18 cellular contexts compared by ENCODE assay signal in the genomic region with DNA sequence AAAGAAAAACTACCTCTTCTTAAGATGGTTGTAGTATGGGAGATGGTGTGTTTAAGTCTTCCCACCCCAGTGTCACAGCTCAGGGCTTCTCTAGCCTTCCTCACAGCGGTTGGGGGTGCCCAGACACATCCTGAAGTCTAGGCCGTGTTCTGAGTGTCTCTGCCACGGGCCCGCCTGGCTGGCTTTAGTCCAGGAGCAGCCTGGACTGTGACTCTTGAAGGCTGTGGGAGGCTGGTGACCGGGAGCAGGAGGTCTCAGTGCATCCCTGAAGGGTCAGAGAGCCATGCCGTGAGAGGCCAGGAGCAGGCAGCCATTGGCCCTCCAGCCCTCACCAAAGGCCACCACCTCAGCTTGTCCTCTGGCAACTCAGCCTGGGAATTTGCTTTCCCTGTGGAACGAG. TPM values are rescaled to one million over a fixed set of nuclear protein-coding genes. Genes with fewer than 3 reads are reported as not detected.
DNase-seq lines count a peak whose midpoint lies in the region; ATAC-seq, FAIRE-seq and TF ChIP-seq lines count a peak whose summit lies in the region.
"Had no signal": no experiment of that assay in that cellular context is flagged by ENCODE, and none has a peak within 500 bp of the region (broad histone marks: within the 10 kb centered on the region; RNA-seq: fewer than 3 reads in every experiment).

No MANE protein-coding gene starts in this region.

- ATAC-seq in HepG2, result no peak
- no peak for ATAC-seq in GM19467 (IDR thresholded peaks at IDR 0.05; ENCODE audit: unreplicated experiment)
- ATAC-seq in HG02885 (IDR thresholded peaks at IDR 0.05; ENCODE audit: poor library complexity, unreplicated experiment), result no peak
- ATAC-seq: activated CD8-positive, alpha-beta T cell treated with anti-CD3 and anti-CD28 coated beads, Interleukin-2, amount 10 ng/mL, durations not matched to agents 7 days and 5 days; natural killer cell had no signal

- no peak for TF ChIP-seq RAD21 in HepG2 (CRISPR knock-in tag; IDR thresholded peaks at IDR 0.05)

- DNase-seq in colonic mucosa (no peak), HepG2 (ENCODE audit: low spot score) (no peak), sigmoid colon (no peak), T1000 (lab: John Stamatoyannopoulos, UW) (no peak), NCI-H2081 treated with DMSO at 0.1 percent for 48 hours (lab: John Stamatoyannopoulos, UW) (no peak)
- DNase-seq: activated CD8-positive, alpha-beta T cell treated with anti-CD3 and anti-CD28 coated beads, Interleukin-2, amount 10 ng/mL, durations not matched to agents 7 days and 5 days; activated gamma-delta T cell; CD4-positive, alpha-beta memory T cell; effector CD8-positive, alpha-beta T cell; immature natural killer cell; Kasumi-1; natural killer cell; NCI-H446 treated with DMSO at 0.1 percent for 48 hours had no signal

- WGBS in HepG2 (ENCODE audit: low lambda C conversion rate), result 90% methylated on average over 4 of the region's 7 CpGs
- WGBS in sigmoid colon, 2 donors, result 73 to 81% methylated on average over 7 of the region's 7 CpGs
- WGBS in urinary bladder, result 60% methylated on average over 7 of the region's 7 CpGs

- H3K4me1 ChIP-seq in colonic mucosa, result peaks cover 35% of the 10 kb centered on the region
- peaks cover 82% of the 10 kb centered on the region for H3K4me1 ChIP-seq in HepG2 (ENCODE audit: insufficient read depth, low read length)
- H3K4me1 ChIP-seq in sigmoid colon, result peaks cover 0 to 86% (median 82%) of the 10 kb centered on the region in 4 donors
- H3K4me1 ChIP-seq in urinary bladder (ENCODE audit: insufficient read depth), result peaks cover 3% of the 10 kb centered on the region

- no TSS peak for BruUV-seq in HepG2 (replicated peaks; lab: Mats Ljungman, UMichigan)

- H3K27ac ChIP-seq in colonic mucosa (peak overlapping the region; percentile 74), HepG2 (ENCODE audit: extremely low read length, insufficient read depth, low read length) (peak overlapping the region; percentile 51), sigmoid colon (peak overlapping the region; percentile 88 to 95 (median 88)), urinary bladder (ENCODE audit: low read depth) (peak overlapping the region; percentile 33)
- H3K27ac ChIP-seq: VCaP had no signal

- H3K36me3 ChIP-seq in colonic mucosa, result no peaks in the 10 kb centered on the region
- peaks cover 0 to 1% of the 10 kb centered on the region in 2 experiments; a peak in 1 of 5 replicates for H3K36me3 ChIP-seq in HepG2 (replicated peaks in 1 of 2; ENCODE audit: control insufficient read depth in 1 of 2, insufficient read depth in 2 of 2, low read length in 2 of 2)
- H3K36me3 ChIP-seq in sigmoid colon, result no peaks in the 10 kb centered on the region
- H3K36me3 ChIP-seq in urinary bladder (ENCODE audit: insufficient read depth), result no peaks in the 10 kb centered on the region

- no peaks in the 10 kb centered on the region for H4K20me1 ChIP-seq in HepG2 (ENCODE audit: insufficient read depth, low read length)

- no peak for TF ChIP-seq EP300 in HepG2 (IDR thresholded peaks at IDR 0.05; ENCODE audit: low read depth in 2 of 2, low read length in 2 of 2)
- TF ChIP-seq EP300 in HepG2 (CRISPR knock-in tag; IDR thresholded peaks at IDR 0.05; ENCODE audit: borderline replicate concordance), result no peak
- TF ChIP-seq EP300 in sigmoid colon (IDR thresholded peaks at IDR 0.05), result no peak

- peaks cover 51% of the 10 kb centered on the region for H3K79me2 ChIP-seq in HepG2 (ENCODE audit: insufficient read depth, low read length)

- POLR2A ChIA-PET in HepG2 (lab: Yijun Ruan, JAX), result interaction anchor here (1.1 to 6.3 kb wide), 10 partner anchors 8 to 110 kb away, joined by 3 to 87 read pairs (median 4); a partner anchor contains a TSS

- H3K4me2 ChIP-seq in HepG2 (ENCODE audit: low read depth, low read length), result no peak overlapping the region; the same call in 1 of the 2 replicates

- intact Hi-C loops in colonic mucosa (cut with DNase I) (no loop called here), HepG2 (cut with micrococcal nuclease; ENCODE audit: unreplicated experiment) (no loop called here), sigmoid colon (cut with DNase I) (loop anchor here (5.0 kb wide), 1 partner anchor 68 kb away; a partner anchor contains a TSS)

- no peak overlapping the region for H3K4me3 ChIP-seq in colonic mucosa
- no peak overlapping the region for H3K4me3 ChIP-seq in HepG2 (replicated peaks in 1 of 3; ENCODE audit: insufficient read depth in 1 of 3, low read depth in 2 of 3, low read length in 3 of 3)
- no peak overlapping the region for H3K4me3 ChIP-seq in sigmoid colon
- no peak overlapping the region for H3K4me3 ChIP-seq in urinary bladder (ENCODE audit: low read depth, low read length)

- TF ChIP-seq CTCF in colonic mucosa (IDR thresholded peaks at IDR 0.05) (no peak), HepG2 (CRISPR knock-in tag; IDR thresholded peaks at IDR 0.05) (no peak), sigmoid colon (IDR thresholded peaks at IDR 0.05) (no peak)

- H3K9me3 ChIP-seq in colonic mucosa (no peaks in the 10 kb centered on the region), HepG2 (ENCODE audit: low read length) (no peaks in the 10 kb centered on the region), sigmoid colon (no peaks in the 10 kb centered on the region)

- TF ChIP-seq POLR2A in HepG2 (IDR thresholded peaks at IDR 0.05; ENCODE audit: insufficient read depth in 1 of 2, low read depth in 2 of 2, low read length in 2 of 2), result no peak
- TF ChIP-seq POLR2A in sigmoid colon (IDR thresholded peaks at IDR 0.05), result no peak

- CTCF ChIA-PET in HepG2 (lab: Yijun Ruan, JAX; ENCODE audit: low intra/inter-chr PET ratio, low total read pairs), result no interaction called here

- FAIRE-seq in HepG2 (lab: Jason Lieb, UNC), result no peak
- FAIRE-seq: GM12892 had no signal

- in situ Hi-C loops in HepG2 (cut with HindIII; ENCODE audit: extremely low pct_ligation_motif_present, low pct_unique_long_range_greater_than_20kb), result no loop called here

- peak overlapping the region; percentile 16 to 18 for H3K9ac ChIP-seq in colonic mucosa (ENCODE audit: low read depth in 2 of 2, low read length in 2 of 2)
- 0 out of 2 replicates have a peak overlapping the region, but pooled peaks have one; percentile 13 for H3K9ac ChIP-seq in HepG2 (ENCODE audit: insufficient read depth, low read depth, low read length)

- H2AFZ ChIP-seq in HepG2 (ENCODE audit: low read length), result no peak overlapping the region

- H3K27me3 ChIP-seq in colonic mucosa (no peaks in the 10 kb centered on the region), HepG2 (ENCODE audit: control insufficient read depth in 1 of 2, insufficient read depth in 2 of 2, low read length in 2 of 2) (no peaks in the 10 kb centered on the region), sigmoid colon (no peaks in the 10 kb centered on the region)

RNA-seq across cellular contexts. Expression of a gene that starts 4.5 kb away (rescaled TPM):
- 10 to 100 TPM; 58.0 to 61.9 TPM for total RNA-seq in colonic mucosa
- total RNA-seq in HepG2 (2016; rRNA removed; fragmentation: Illumina TruSeq; extraction: Trizol), result 28.8 and 36.5 TPM in 2 replicates
- total RNA-seq in HepG2 (2016; cell fraction: cytosol; rRNA removed; fragmentation: Illumina TruSeq; extraction: Trizol; ENCODE audit: low read depth), result 20.0 and 23.1 TPM in 2 replicates
- total RNA-seq in HepG2 (2016; cell fraction: insoluble cytoplasmic fraction; rRNA removed; fragmentation: Illumina TruSeq; extraction: Trizol), result 20.9 and 35.8 TPM in 2 replicates
- 36.4 and 40.0 TPM in 2 replicates for total RNA-seq in HepG2 (2016; cell fraction: membrane; rRNA removed; fragmentation: Illumina TruSeq; extraction: Trizol)
- 48.7 and 54.7 TPM in 2 replicates for total RNA-seq in HepG2 (2016; cell fraction: nucleus; rRNA removed; fragmentation: Illumina TruSeq; extraction: Trizol)
- 27.7 and 38.3 TPM in 2 replicates for polyA plus RNA-seq in HepG2 (2011; rRNA removed)
- 18.6 and 23.4 TPM in 2 replicates for polyA plus RNA-seq in HepG2 (2011; cell fraction: cytosol; rRNA removed)
- 29.6 and 32.2 TPM in 2 replicates for polyA plus RNA-seq in HepG2 (2011; cell fraction: nucleus; rRNA removed)
- polyA plus RNA-seq in HepG2 (2012), result 80.6 and 134 TPM in 2 replicates
- 67.8 and 68.1 TPM in 2 replicates for polyA plus RNA-seq in HepG2 (2016; cell fraction: cytosol; fragmentation: Illumina TruSeq; extraction: Trizol; ENCODE audit: low read depth)
- 43.8 and 55.8 TPM in 2 replicates for polyA plus RNA-seq in HepG2 (2016; cell fraction: insoluble cytoplasmic fraction; fragmentation: Illumina TruSeq; extraction: Trizol; ENCODE audit: low read depth)
- polyA plus RNA-seq in HepG2 (2016; cell fraction: membrane; fragmentation: Illumina TruSeq; extraction: Trizol; ENCODE audit: low read depth), result 77.2 and 87.4 TPM in 2 replicates
- polyA plus RNA-seq in HepG2 (2016; cell fraction: nucleus; fragmentation: Illumina TruSeq; extraction: Trizol; ENCODE audit: insufficient read depth, low read depth), result 134 and 141 TPM in 2 replicates
- polyA minus RNA-seq in HepG2 (2011; rRNA and poly(A)+ RNA removed; ENCODE audit: low replicate concordance), result 20.7 and 23.4 TPM in 2 replicates
- 21.0 and 23.9 TPM in 2 replicates for polyA minus RNA-seq in HepG2 (2011; cell fraction: cytosol; rRNA and poly(A)+ RNA removed)
- 15.3 and 18.4 TPM in 2 replicates for polyA minus RNA-seq in HepG2 (2011; cell fraction: nucleus; rRNA and poly(A)+ RNA removed)
- total RNA-seq in sigmoid colon, result 10 to 100 TPM; 43.6 to 78.9 (median 67.7) TPM
- polyA plus RNA-seq in sigmoid colon, result 10 to 100 TPM in 2 of 3 donors, 1 to 10 TPM in 1; 6.9 to 26.6 (median 14.4) TPM
- 18.1 TPM for total RNA-seq in urinary bladder
- polyA plus RNA-seq in urinary bladder, result 156 TPM

RNA-seq across cellular contexts. Expression of a gene that starts 36.8 kb away (rescaled TPM):
- 100 to 1,000 TPM; 233 to 264 TPM for total RNA-seq in colonic mucosa
- 251 and 524 TPM in 2 replicates for total RNA-seq in HepG2 (2016; rRNA removed; fragmentation: Illumina TruSeq; extraction: Trizol)
- 34.2 and 43.4 TPM in 2 replicates for total RNA-seq in HepG2 (2016; cell fraction: cytosol; rRNA removed; fragmentation: Illumina TruSeq; extraction: Trizol; ENCODE audit: low read depth)
- 284 and 524 TPM in 2 replicates for total RNA-seq in HepG2 (2016; cell fraction: insoluble cytoplasmic fraction; rRNA removed; fragmentation: Illumina TruSeq; extraction: Trizol)
- total RNA-seq in HepG2 (2016; cell fraction: membrane; rRNA removed; fragmentation: Illumina TruSeq; extraction: Trizol), result 119 and 121 TPM in 2 replicates
- total RNA-seq in HepG2 (2016; cell fraction: nucleus; rRNA removed; fragmentation: Illumina TruSeq; extraction: Trizol), result 114 and 119 TPM in 2 replicates
- polyA plus RNA-seq in HepG2 (2011; rRNA removed), result 217 and 307 TPM in 2 replicates
- polyA plus RNA-seq in HepG2 (2011; cell fraction: cytosol; rRNA removed), result 155 and 238 TPM in 2 replicates
- 51.6 and 71.1 TPM in 2 replicates for polyA plus RNA-seq in HepG2 (2011; cell fraction: nucleus; rRNA removed)
- polyA plus RNA-seq in HepG2 (2012), result 199 and 240 TPM in 2 replicates
- polyA plus RNA-seq in HepG2 (2016; cell fraction: cytosol; fragmentation: Illumina TruSeq; extraction: Trizol; ENCODE audit: low read depth), result 47.7 and 66.3 TPM in 2 replicates
- polyA plus RNA-seq in HepG2 (2016; cell fraction: insoluble cytoplasmic fraction; fragmentation: Illumina TruSeq; extraction: Trizol; ENCODE audit: low read depth), result 592 and 651 TPM in 2 replicates
- polyA plus RNA-seq in HepG2 (2016; cell fraction: membrane; fragmentation: Illumina TruSeq; extraction: Trizol; ENCODE audit: low read depth), result 142 and 155 TPM in 2 replicates
- polyA plus RNA-seq in HepG2 (2016; cell fraction: nucleus; fragmentation: Illumina TruSeq; extraction: Trizol; ENCODE audit: insufficient read depth, low read depth), result 229 and 237 TPM in 2 replicates
- 170 and 215 TPM in 2 replicates for polyA minus RNA-seq in HepG2 (2011; rRNA and poly(A)+ RNA removed; ENCODE audit: low replicate concordance)
- polyA minus RNA-seq in HepG2 (2011; cell fraction: cytosol; rRNA and poly(A)+ RNA removed), result 83.5 and 103 TPM in 2 replicates
- polyA minus RNA-seq in HepG2 (2011; cell fraction: nucleus; rRNA and poly(A)+ RNA removed), result 38.2 and 45.3 TPM in 2 replicates
- 100 to 1,000 TPM; 148 to 270 (median 220) TPM for total RNA-seq in sigmoid colon
- 100 to 1,000 TPM; 262 to 513 (median 358) TPM for polyA plus RNA-seq in sigmoid colon
- total RNA-seq in urinary bladder, result 389 TPM
- polyA plus RNA-seq in urinary bladder, result 236 TPM

Comparison
In these comparisons a context has a peak if more than half of its experiments do, and no peak if none do; other contexts are left out.
1. H3K27ac ChIP-seq: peak in every context shown above with its lines; median percentile 88 in sigmoid colon; 74 in colonic mucosa; 51 in HepG2; 33 in urinary bladder.